ENCODE assay signal across 1 cellular context in genomic region chr19:7397687-7398086, GRCh38.
TF ChIP-seq lines count a peak whose summit lies in the region.

No MANE protein-coding gene starts in this region.

TF ChIP-seq in HCT116, 20 proteins besides CTCF, POLR2A, EP300 and RAD21 (continued from another document):
- TF ChIP-seq ZFX (IDR thresholded peaks at IDR 0.05) (no peak), FOSL1 (IDR thresholded peaks at IDR 0.05; ENCODE audit: low read depth) (no peak), SP1 (IDR thresholded peaks at IDR 0.05; ENCODE audit: low read depth) (no peak), SIN3A (IDR thresholded peaks at IDR 0.05; ENCODE audit: low read depth) (no peak), JUND (IDR thresholded peaks at IDR 0.05) (no peak), CBX3 (IDR thresholded peaks at IDR 0.05; ENCODE audit: low read depth) (no peak), CEBPB (IDR thresholded peaks at IDR 0.05; ENCODE audit: low read depth) (no peak), YY1 (IDR thresholded peaks at IDR 0.05; ENCODE audit: extremely low read depth, insufficient replicate concordance, low read depth, low read length) (no peak), MAX (IDR thresholded peaks at IDR 0.05) (no peak), TCF7L2 (IDR thresholded peaks at IDR 0.05; ENCODE audit: borderline replicate concordance, extremely low read depth, insufficient read depth, insufficient read length) (no peak), SRF (IDR thresholded peaks at IDR 0.05; ENCODE audit: low read depth) (no peak), ATF3 (IDR thresholded peaks at IDR 0.05) (no peak)
TF ChIP-seq in HCT116: peak in this region for 0.
